ENCODE assay signal across 8 cellular contexts in genomic region chr5:111550282-111551020, GRCh38. TPM values are rescaled to one million over a fixed set of nuclear protein-coding genes. Genes with fewer than 3 reads are reported as not detected.
A peak's percentile ranks its signal among the peaks of the same experiment; 100 is the strongest.
DNase-seq lines count a peak whose midpoint lies in the region; TF ChIP-seq lines count a peak whose summit lies in the region.

No MANE protein-coding gene starts in this region.

- no peaks in the 10 kb centered on the region for H3K9me3 Mint-ChIP-seq in HFFc6

- peaks cover 36% of the 10 kb centered on the region for H3K4me1 Mint-ChIP-seq in HFFc6 (ENCODE audit: low read depth)

- DNase-seq in HFFc6 (peak; percentile 96), NCI-H1048 (lab: John Stamatoyannopoulos, UW) (peak; percentile 77), adipocyte (ENCODE audit: low read depth) (peak; percentile 99), left ventricle myocardium inferior (peak; percentile 47), retina (peak; percentile 86), mesenteric fat pad (ENCODE audit: low spot score) (no peak)

- no peaks in the 10 kb centered on the region for H3K9me3 ChIP-seq in SU-DHL-6 (ENCODE audit: insufficient read depth, low read length)
- no peaks in the 10 kb centered on the region for H3K9me3 ChIP-seq in adipocyte (ENCODE audit: control insufficient read depth, low read length)
- no peaks in the 10 kb centered on the region for H3K9me3 ChIP-seq in left ventricle myocardium inferior (replicated peaks)

- H3K36me3 ChIP-seq in SU-DHL-6 (ENCODE audit: low read length) (no peaks in the 10 kb centered on the region), adipocyte (ENCODE audit: control insufficient read depth, insufficient read depth, low read length, severe bottlenecking) (no peaks in the 10 kb centered on the region), left ventricle myocardium inferior (no peaks in the 10 kb centered on the region)

- peaks cover 2% of the 10 kb centered on the region; the same call in 1 of the 2 replicates for H3K27me3 Mint-ChIP-seq in HFFc6 (ENCODE audit: insufficient read depth)

- H3K4me1 ChIP-seq in adipocyte (ENCODE audit: control insufficient read depth, insufficient read depth, low read length) (no peaks in the 10 kb centered on the region), left ventricle myocardium inferior (peaks cover 40% of the 10 kb centered on the region)

- H3K27ac Mint-ChIP-seq in HFFc6 = peak overlapping the region; percentile 62

- no peak overlapping the region for H3K4me3 ChIP-seq in SU-DHL-6 (ENCODE audit: insufficient read depth, low read length, poor library complexity, severe bottlenecking)
- H3K4me3 ChIP-seq in adipocyte (ENCODE audit: low read length) = no peak overlapping the region
- H3K4me3 ChIP-seq in left ventricle myocardium inferior = peak overlapping the region; percentile 24

- H3K79me2 ChIP-seq in SU-DHL-6 (ENCODE audit: insufficient read depth, low read length) = no peaks in the 10 kb centered on the region

- peak; percentile 61 for TF ChIP-seq CTCF in GM12873 (IDR thresholded peaks at IDR 0.05; ENCODE audit: insufficient read depth, low read depth, low read length, missing control alignments)
- TF ChIP-seq CTCF in HFFc6 (IDR thresholded peaks at IDR 0.05) = peak; percentile 89
- peak; percentile 58 for TF ChIP-seq CTCF in SU-DHL-6 (IDR thresholded peaks at IDR 0.05; ENCODE audit: insufficient read depth, low read length, poor library complexity, severe bottlenecking)
- peak; percentile 78 for TF ChIP-seq CTCF in left ventricle myocardium inferior (IDR thresholded peaks at IDR 0.05; ENCODE audit: borderline replicate concordance)

- no peak overlapping the region for H3K27ac ChIP-seq in SU-DHL-6 (ENCODE audit: low read depth, low read length)
- H3K27ac ChIP-seq in left ventricle myocardium inferior (replicated peaks) = peak overlapping the region; percentile 84

- H3K27me3 ChIP-seq in SU-DHL-6 (ENCODE audit: low read length) (no peaks in the 10 kb centered on the region), adipocyte (replicated peaks; ENCODE audit: control insufficient read depth, insufficient read depth, low read length) (no peaks in the 10 kb centered on the region), left ventricle myocardium inferior (ENCODE audit: low read depth) (no peaks in the 10 kb centered on the region)

- H3K4me3 Mint-ChIP-seq in HFFc6 = peak overlapping the region; percentile 8; the same call in 1 of the 2 replicates

- H3K4me2 ChIP-seq in SU-DHL-6 (ENCODE audit: low read depth, low read length, poor library complexity, severe bottlenecking) = no peak overlapping the region

- no peaks in the 10 kb centered on the region for H3F3A ChIP-seq in SU-DHL-6 (ENCODE audit: insufficient read depth)

- no peaks in the 10 kb centered on the region for H4K20me1 ChIP-seq in SU-DHL-6 (ENCODE audit: low read depth, low read length)

- 0 out of 2 replicates have a peak, but pooled peaks cover 5% of the 10 kb centered on the region for H3K36me3 Mint-ChIP-seq in HFFc6 (ENCODE audit: low read depth)

- H2AFZ ChIP-seq in SU-DHL-6 (ENCODE audit: low read depth, low read length, severe bottlenecking) = no peak overlapping the region

- H3K9ac ChIP-seq in SU-DHL-6 (ENCODE audit: low read length) (no peak overlapping the region), adipocyte (ENCODE audit: low read length) (no peak overlapping the region)

- no peaks in the 10 kb centered on the region for H3K9me2 ChIP-seq in SU-DHL-6 (replicated peaks; ENCODE audit: insufficient read depth, low read length)

- intact Hi-C loops in left ventricle myocardium inferior (cut with micrococcal nuclease) = loop anchor here (2.0 to 5.0 kb wide), 2 partner anchors 207 to 596 kb away; partner anchors contain the start of gene NREP

RNA-seq across cellular contexts. Expression of gene STARD4, which starts 38.1 kb away (rescaled TPM):
- 10 to 100 TPM; 18.0 to 26.4 (median 24.4) TPM for total RNA-seq in HFFc6 (2021; fragmentation: NEBNext Ultra II Directional; extraction: Animal tissue kit (Norgen Biotek cat#: 25700))
- total RNA-seq in left ventricle myocardium inferior = 5.6 TPM
- 10.7 TPM for total RNA-seq in mesenteric fat pad
